6 cellular contexts compared by ENCODE assay signal in genomic region chr1:156226116-156226538, GRCh38. TPM values are rescaled to one million over a fixed set of nuclear protein-coding genes. Genes with fewer than 3 reads are reported as not detected.
DNase-seq lines count a peak whose midpoint lies in the region; ATAC-seq and TF ChIP-seq lines count a peak whose summit lies in the region.

No MANE protein-coding gene starts in this region.

- DNase-seq in stimulated activated CD4-positive, alpha-beta T cell treated with anti-CD3 and anti-CD28 coated beads, Interleukin-15, amount 100 ng/mL, for 24 hours, result peak; percentile 55
- no peak for DNase-seq in stimulated activated CD4-positive, alpha-beta T cell treated with anti-CD3 and anti-CD28 coated beads, Interleukin-2, amount 100 ng/mL, for 48 hours
- no peak for DNase-seq in esophagus squamous epithelium (lab: John Stamatoyannopoulos, UW)
- DNase-seq in SKM-1 treated with dmso at 0.1 percent for 144 hours (lab: John Stamatoyannopoulos, UW; ENCODE audit: unreplicated experiment), result no peak
- DNase-seq in NCI-H187 treated with DMSO at 0.1 percent for 48 hours (lab: John Stamatoyannopoulos, UW), result no peak

- no peak for TF ChIP-seq POLR2A in esophagus squamous epithelium (IDR thresholded peaks at IDR 0.05)

- H3K4me3 ChIP-seq in esophagus squamous epithelium, result no peak overlapping the region

- 70 to 71% methylated on average over 2 of the region's 2 CpGs for WGBS in esophagus squamous epithelium, 2 donors

- TF ChIP-seq CTCF in esophagus squamous epithelium (IDR thresholded peaks at IDR 0.05), result no peak

- H3K27me3 ChIP-seq in esophagus squamous epithelium, result no peaks in the 10 kb centered on the region

- peak; percentile 61 for ATAC-seq in HG03439 (IDR thresholded peaks at IDR 0.05; ENCODE audit: unreplicated experiment)

- intact Hi-C loops in esophagus squamous epithelium (cut with DNase I), result loop anchor here (5.0 kb wide), 2 partner anchors 89 to 134 kb away; no protein-coding TSS in a partner anchor

- no peaks in the 10 kb centered on the region for H3K9me3 ChIP-seq in esophagus squamous epithelium

- peak overlapping the region in 1 of 4 donors; percentile 1 for H3K27ac ChIP-seq in esophagus squamous epithelium

- peaks cover 0 to 12% (median 0%) of the 10 kb centered on the region in 3 donors for H3K4me1 ChIP-seq in esophagus squamous epithelium

- H3K36me3 ChIP-seq in esophagus squamous epithelium, result peaks cover 8 to 91% (median 9%) of the 10 kb centered on the region in 3 donors

RNA-seq across cellular contexts. Expression of gene PMF1, which starts 13.3 kb away (rescaled TPM):
- 10 to 100 TPM; 40.8 to 64.9 (median 53.5) TPM for total RNA-seq in esophagus squamous epithelium

RNA-seq across cellular contexts. Expression of gene BGLAP, which starts 15.9 kb away (rescaled TPM):
- total RNA-seq in esophagus squamous epithelium, result 1 to 10 TPM in 1 of 4 donors, under 1 TPM in 2, not detected in 1; 0.38 to 1.7 (median 0.40) TPM

RNA-seq across cellular contexts. Expression of gene PAQR6, which starts 21.7 kb away (rescaled TPM):
- 1 to 10 TPM in 2 of 4 donors, under 1 TPM in 2; 0.88 to 3.4 (median 2.0) TPM for total RNA-seq in esophagus squamous epithelium

RNA-seq across cellular contexts. Expression of gene SLC25A44, which starts 32.2 kb away (rescaled TPM):
- 10 to 100 TPM; 10.5 to 17.7 (median 15.7) TPM for total RNA-seq in esophagus squamous epithelium

RNA-seq across cellular contexts. Expression of gene SMG5, which starts 56.5 kb away (rescaled TPM):
- total RNA-seq in esophagus squamous epithelium, result 10 to 100 TPM; 33.6 to 60.9 (median 48.3) TPM
